Comparison of ENCODE assay signal across 8 cellular contexts in genomic region chr12:57173089-57173488, GRCh38. TPM values are rescaled to one million over a fixed set of nuclear protein-coding genes. Genes with fewer than 3 reads are reported as not detected.
DNase-seq lines count a peak whose midpoint lies in the region; ATAC-seq and TF ChIP-seq lines count a peak whose summit lies in the region.

No MANE protein-coding gene starts in this region.

- H3K36me3 ChIP-seq in RWPE2 (ENCODE audit: low read depth) (peaks cover 14% of the 10 kb centered on the region), endodermal cell (ENCODE audit: control insufficient read depth, insufficient read depth, low read length) (peaks cover 65% of the 10 kb centered on the region)

- TF ChIP-seq CTCF in RWPE2 (IDR thresholded peaks at IDR 0.05; ENCODE audit: poor library complexity, severe bottlenecking) (peak; percentile 48), endodermal cell (conservative IDR thresholded peaks at IDR 0.05) (peak; percentile 88)

- peak; percentile 47 for DNase-seq in activated CD8-positive, alpha-beta memory T cell treated with anti-CD3 and anti-CD28 coated beads, Interleukin-2, amount 10 ng/mL, durations not matched to agents 7 days and 5 days
- DNase-seq in activated CD8-positive, alpha-beta memory T cell treated with anti-CD3 and anti-CD28 coated beads for 24 hours: no peak
- DNase-seq in RWPE2 (ENCODE audit: low spot score) (peak; percentile 49), endodermal cell (peak; percentile 89), posterior vena cava (ENCODE audit: low spot score) (peak; percentile 80)

- H3K27ac ChIP-seq in RWPE2 (ENCODE audit: poor library complexity, severe bottlenecking): no peak overlapping the region
- no peak overlapping the region for H3K27ac ChIP-seq in endodermal cell (ENCODE audit: low read depth, low read length)

- no peaks in the 10 kb centered on the region for H3K27me3 ChIP-seq in RWPE2 (ENCODE audit: insufficient read depth, poor library complexity, severe bottlenecking)
- no peaks in the 10 kb centered on the region for H3K27me3 ChIP-seq in endodermal cell (ENCODE audit: control insufficient read depth, insufficient read depth, low read length, poor library complexity, severe bottlenecking)

- H3K4me1 ChIP-seq in RWPE2 (ENCODE audit: insufficient read depth, poor library complexity, severe bottlenecking): peaks cover 27% of the 10 kb centered on the region
- H3K4me1 ChIP-seq in endodermal cell (ENCODE audit: control insufficient read depth, insufficient read depth, low read length): no peaks in the 10 kb centered on the region

- H3K4me3 Mint-ChIP-seq in activated CD8-positive, alpha-beta memory T cell treated with anti-CD3 and anti-CD28 coated beads, Interleukin-2, amount 10 ng/mL, durations not matched to agents 7 days and 5 days: no peak overlapping the region
- H3K4me3 Mint-ChIP-seq in endodermal cell: no peak overlapping the region

- H3K4me1 Mint-ChIP-seq in activated CD8-positive, alpha-beta memory T cell treated with anti-CD3 and anti-CD28 coated beads, Interleukin-2, amount 10 ng/mL, durations not matched to agents 7 days and 5 days: no peaks in the 10 kb centered on the region
- H3K4me1 Mint-ChIP-seq in endodermal cell: no peaks in the 10 kb centered on the region

- no peaks in the 10 kb centered on the region for H3K27me3 Mint-ChIP-seq in activated CD8-positive, alpha-beta memory T cell treated with anti-CD3 and anti-CD28 coated beads, Interleukin-2, amount 10 ng/mL, durations not matched to agents 7 days and 5 days
- H3K27me3 Mint-ChIP-seq in endodermal cell (ENCODE audit: insufficient read depth): no peaks in the 10 kb centered on the region

- H3K27ac Mint-ChIP-seq in activated CD8-positive, alpha-beta memory T cell treated with anti-CD3 and anti-CD28 coated beads, Interleukin-2, amount 10 ng/mL, durations not matched to agents 7 days and 5 days: no peak overlapping the region
- H3K27ac Mint-ChIP-seq in endodermal cell: no peak overlapping the region

- no peaks in the 10 kb centered on the region for H3K36me3 Mint-ChIP-seq in activated CD8-positive, alpha-beta memory T cell treated with anti-CD3 and anti-CD28 coated beads, Interleukin-2, amount 10 ng/mL, durations not matched to agents 7 days and 5 days
- H3K36me3 Mint-ChIP-seq in endodermal cell (ENCODE audit: low read depth): peaks cover 61% of the 10 kb centered on the region

- intact Hi-C loops in posterior vena cava (cut with DNase I): no loop called here

- H3K9me3 Mint-ChIP-seq in activated CD8-positive, alpha-beta memory T cell treated with anti-CD3 and anti-CD28 coated beads, Interleukin-2, amount 10 ng/mL, durations not matched to agents 7 days and 5 days (ENCODE audit: low read depth): no peaks in the 10 kb centered on the region
- H3K9me3 Mint-ChIP-seq in endodermal cell: no peaks in the 10 kb centered on the region

- WGBS in endodermal cell (ENCODE audit: insufficient coverage in 1 of 2, insufficient read length in 1 of 2), 2 experiments: 82 to 86% methylated on average over 10 to 11 of the region's 11 CpGs

- CTCF ChIA-PET in activated CD8-positive, alpha-beta memory T cell treated with anti-CD3 and anti-CD28 coated beads, Interleukin-2, amount 10 ng/mL, durations not matched to agents 7 days and 5 days (lab: Charles Lee): interaction anchor here (0.7 to 5.8 kb wide), 9 partner anchors 10 to 95 kb away, joined by 3 to 88 read pairs (median 3); partner anchors contain the start of genes LRP1, NEMP1 and STAT6

- ATAC-seq in activated CD8-positive, alpha-beta memory T cell treated with anti-CD3 and anti-CD28 coated beads, Interleukin-2, amount 10 ng/mL, durations not matched to agents 7 days and 5 days: peak; percentile 40
- ATAC-seq in RWPE2 (ENCODE audit: low read depth) (no peak), HG03039 (IDR thresholded peaks at IDR 0.05; ENCODE audit: unreplicated experiment) (no peak), GM21576 (IDR thresholded peaks at IDR 0.05; ENCODE audit: unreplicated experiment) (no peak), GM18861 (IDR thresholded peaks at IDR 0.05; ENCODE audit: unreplicated experiment) (no peak)

- no peak overlapping the region for H3K4me3 ChIP-seq in RWPE2 (ENCODE audit: severe bottlenecking)
- no peak overlapping the region for H3K4me3 ChIP-seq in endodermal cell (ENCODE audit: low read length)

- H3K9ac ChIP-seq in endodermal cell (ENCODE audit: extremely low read depth, low read length, poor library complexity, severe bottlenecking): no peak overlapping the region

- H3K9me3 ChIP-seq in RWPE2 (ENCODE audit: severe bottlenecking) (no peaks in the 10 kb centered on the region), endodermal cell (ENCODE audit: control insufficient read depth, low read length) (no peaks in the 10 kb centered on the region)

RNA-seq across cellular contexts. Expression of gene LRP1-AS, which starts 25.7 kb away (rescaled TPM):
- not detected for total RNA-seq in activated CD8-positive, alpha-beta memory T cell treated with anti-CD3 and anti-CD28 coated beads, Interleukin-2, amount 10 ng/mL, durations not matched to agents 7 days and 5 days
- total RNA-seq in endodermal cell (not detected), posterior vena cava (not detected)
- polyA plus RNA-seq in endodermal cell (2013, experiment 1 of 2): not detected
- polyA plus RNA-seq in endodermal cell (2013, experiment 2 of 2): not detected

RNA-seq across cellular contexts. Expression of gene NXPH4, which starts 43.5 kb away (rescaled TPM):
- under 1 TPM; 0.58 to 0.68 TPM for total RNA-seq in activated CD8-positive, alpha-beta memory T cell treated with anti-CD3 and anti-CD28 coated beads, Interleukin-2, amount 10 ng/mL, durations not matched to agents 7 days and 5 days
- 1 to 10 TPM in 1 of 2 donors, under 1 TPM in 1; 0.31 to 1.1 TPM for total RNA-seq in endodermal cell
- 7.8 TPM for polyA plus RNA-seq in endodermal cell (2013, experiment 1 of 2)
- polyA plus RNA-seq in endodermal cell (2013, experiment 2 of 2): 6.4 TPM
- under 1 TPM; 0.24 to 0.79 TPM for total RNA-seq in posterior vena cava

RNA-seq across cellular contexts. Expression of gene LRP1, which starts 44.8 kb away (rescaled TPM):
- total RNA-seq in activated CD8-positive, alpha-beta memory T cell treated with anti-CD3 and anti-CD28 coated beads, Interleukin-2, amount 10 ng/mL, durations not matched to agents 7 days and 5 days: under 1 TPM; 0.33 to 0.85 TPM
- total RNA-seq in endodermal cell (10 to 100 TPM; 74.5 to 87.7 TPM), posterior vena cava (100 to 1,000 TPM; 465 to 757 TPM)
- polyA plus RNA-seq in endodermal cell (2013, experiment 1 of 2): 42.2 TPM
- polyA plus RNA-seq in endodermal cell (2013, experiment 2 of 2): 43.6 TPM

RNA-seq across cellular contexts. Expression of gene SHMT2, which starts 56.4 kb away (rescaled TPM):
- 100 to 1,000 TPM; 194 to 357 TPM for total RNA-seq in activated CD8-positive, alpha-beta memory T cell treated with anti-CD3 and anti-CD28 coated beads, Interleukin-2, amount 10 ng/mL, durations not matched to agents 7 days and 5 days
- total RNA-seq in endodermal cell: 100 to 1,000 TPM in 1 of 2 donors, 10 to 100 TPM in 1; 76.7 to 134 TPM
- 141 TPM for polyA plus RNA-seq in endodermal cell (2013, experiment 1 of 2)
- 96.2 TPM for polyA plus RNA-seq in endodermal cell (2013, experiment 2 of 2)
- 10 to 100 TPM; 53.2 to 53.7 TPM for total RNA-seq in posterior vena cava

Comparison
In these comparisons a context has a peak if more than half of its experiments do, and no peak if none do; other contexts are left out.
1. RNA of gene LRP1, which starts 44.8 kb away (total RNA-seq): 465 to 757 TPM in posterior vena cava and 74.5 to 87.7 TPM in endodermal cell; 0.33 to 0.85 TPM in activated CD8-positive, alpha-beta memory T cell treated with anti-CD3 and anti-CD28 coated beads, Interleukin-2, amount 10 ng/mL, durations not matched to agents 7 days and 5 days; every median in the first group is over 10 times any median in the second.